15 cellular contexts compared by ENCODE assay signal in the genomic region with DNA sequence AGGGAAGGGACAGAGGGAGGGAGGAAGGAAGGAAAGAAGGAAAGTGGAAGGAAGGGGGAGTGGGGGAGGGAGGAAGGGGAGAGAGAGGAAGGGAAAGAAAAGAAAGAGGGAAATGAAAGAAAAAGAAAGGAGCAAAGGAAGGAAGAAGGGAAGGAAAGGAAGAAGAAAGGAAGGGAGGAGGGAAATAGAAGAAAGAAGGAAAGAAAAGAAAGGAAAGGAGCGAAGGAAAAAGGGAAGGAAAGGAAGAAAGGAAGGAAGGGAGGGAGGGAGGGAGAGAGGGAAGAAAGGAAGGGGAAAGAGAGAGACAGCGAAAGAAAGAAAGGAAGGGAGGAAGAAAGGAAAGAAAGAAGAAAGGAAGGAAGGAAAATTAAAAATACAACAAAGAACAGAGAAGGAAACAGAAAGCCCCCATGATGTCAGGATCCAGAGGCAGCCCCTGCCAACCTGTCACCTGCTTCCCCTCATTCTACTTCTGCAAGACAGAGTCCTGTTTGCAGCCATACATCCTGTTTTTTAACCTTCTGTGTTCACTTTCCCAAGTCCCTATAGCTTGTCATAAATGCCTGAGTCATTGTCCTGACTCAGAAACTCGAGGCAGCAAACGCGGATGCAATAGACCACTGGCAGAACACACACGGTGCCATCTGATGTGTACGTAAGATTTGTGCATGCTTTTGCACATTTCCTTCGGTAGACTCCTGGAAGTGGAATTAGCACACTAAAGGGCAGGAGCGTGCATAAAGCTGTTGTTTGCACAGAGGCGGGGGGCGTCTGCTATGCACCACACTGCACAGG.
DNase-seq lines count a peak whose midpoint lies in the region; ATAC-seq and TF ChIP-seq lines count a peak whose summit lies in the region.
"Had no signal": no experiment of that assay in that cellular context is flagged by ENCODE, and none has a peak within 500 bp of the region (broad histone marks: within the 10 kb centered on the region; RNA-seq: fewer than 3 reads in every experiment).

No MANE protein-coding gene starts in this region.

- in situ Hi-C loops in ACHN (cut with HindIII; ENCODE audit: low pct_ligation_motif_present, low pct_unique_long_range_greater_than_20kb, low sequenced_read_pairs) = no loop called here

- H3K36me3 Mint-ChIP-seq in nephron progenitor cell (ENCODE audit: low read depth) = no peaks in the 10 kb centered on the region
- H3K36me3 Mint-ChIP-seq: activated naive CD4-positive, alpha-beta T cell treated with anti-CD3 and anti-CD28 coated beads, Interleukin-2, amount 50 U/mL, for 24 hours had no signal

- ATAC-seq in esophagus mucosa = peak; percentile 52
- ATAC-seq: left ventricle myocardium superior had no signal

- no peaks in the 10 kb centered on the region for H3K4me1 ChIP-seq in right atrium auricular region

- H3K4me3 Mint-ChIP-seq in nephron progenitor cell = no peak overlapping the region
- H3K4me3 Mint-ChIP-seq: activated B cell treated with CpG ODN at 0.5 μM for 24 hours; activated naive CD4-positive, alpha-beta T cell treated with anti-CD3 and anti-CD28 coated beads, Interleukin-2, amount 50 U/mL, for 24 hours; CD4-positive, alpha-beta memory T cell had no signal

- no peak for TF ChIP-seq CTCF in nephron progenitor cell (IDR thresholded peaks at IDR 0.05)
- no peak for TF ChIP-seq CTCF in right atrium auricular region (IDR thresholded peaks at IDR 0.05)

- H3K9me3 Mint-ChIP-seq in nephron progenitor cell = no peaks in the 10 kb centered on the region
- H3K9me3 Mint-ChIP-seq: activated naive CD4-positive, alpha-beta T cell treated with anti-CD3 and anti-CD28 coated beads, Interleukin-2, amount 50 U/mL, for 24 hours; CD4-positive, alpha-beta memory T cell had no signal

- H3K27me3 ChIP-seq in right atrium auricular region = no peaks in the 10 kb centered on the region

- H3K27ac ChIP-seq in right atrium auricular region = no peak overlapping the region

- no peak overlapping the region for H3K4me3 ChIP-seq in right atrium auricular region

- H3K4me1 Mint-ChIP-seq in nephron progenitor cell = no peaks in the 10 kb centered on the region
- H3K4me1 Mint-ChIP-seq: activated B cell treated with CpG ODN at 0.5 μM for 24 hours had no signal

- H3K27ac Mint-ChIP-seq in nephron progenitor cell = no peak overlapping the region
- H3K27ac Mint-ChIP-seq: activated B cell treated with CpG ODN at 0.5 μM for 24 hours; activated naive CD4-positive, alpha-beta T cell treated with anti-CD3 and anti-CD28 coated beads, Interleukin-2, amount 50 U/mL, for 24 hours had no signal

- H3K36me3 ChIP-seq in right atrium auricular region = no peaks in the 10 kb centered on the region

- H3K9me3 ChIP-seq in right atrium auricular region = no peaks in the 10 kb centered on the region

- peaks cover 64% of the 10 kb centered on the region for H3K27me3 Mint-ChIP-seq in nephron progenitor cell (ENCODE audit: low read depth, poor library complexity)
- H3K27me3 Mint-ChIP-seq: activated B cell treated with CpG ODN at 0.5 μM for 24 hours; activated naive CD4-positive, alpha-beta T cell treated with anti-CD3 and anti-CD28 coated beads, Interleukin-2, amount 50 U/mL, for 24 hours; CD4-positive, alpha-beta memory T cell had no signal

- DNase-seq in ACHN (peak; percentile 50), GM04503 (ENCODE audit: low read depth) (peak; percentile 2), SW480 (ENCODE audit: low spot score) (peak; percentile 29), DMS 273 (lab: John Stamatoyannopoulos, UW; ENCODE audit: unreplicated experiment) (no peak), nephron progenitor cell (no peak), right atrium auricular region (ENCODE audit: low spot score) (no peak)
- no peak for DNase-seq in stimulated activated naive CD4-positive, alpha-beta T cell treated with Interleukin-2 at 50 U/mL for 16 hours (lab: John Stamatoyannopoulos, UW)
- DNase-seq: activated B cell treated with CpG ODN at 0.5 μM for 24 hours; CD4-positive, alpha-beta memory T cell; KBM-7; left ventricle myocardium superior; NCI-H446 treated with DMSO at 0.1 percent for 48 hours; SHP77 had no signal

Comparison
In these comparisons a context has a peak if more than half of its experiments do, and no peak if none do; other contexts are left out.
1. DNase-seq: peak in ACHN (single experiment), GM04503 (single experiment) and SW480 (single experiment); none in stimulated activated naive CD4-positive, alpha-beta T cell treated with Interleukin-2 at 50 U/mL for 16 hours (single experiment), DMS 273 (single experiment), nephron progenitor cell (single experiment) and right atrium auricular region (single experiment).